ENCODE assay signal across 1 cellular context in the genomic region with DNA sequence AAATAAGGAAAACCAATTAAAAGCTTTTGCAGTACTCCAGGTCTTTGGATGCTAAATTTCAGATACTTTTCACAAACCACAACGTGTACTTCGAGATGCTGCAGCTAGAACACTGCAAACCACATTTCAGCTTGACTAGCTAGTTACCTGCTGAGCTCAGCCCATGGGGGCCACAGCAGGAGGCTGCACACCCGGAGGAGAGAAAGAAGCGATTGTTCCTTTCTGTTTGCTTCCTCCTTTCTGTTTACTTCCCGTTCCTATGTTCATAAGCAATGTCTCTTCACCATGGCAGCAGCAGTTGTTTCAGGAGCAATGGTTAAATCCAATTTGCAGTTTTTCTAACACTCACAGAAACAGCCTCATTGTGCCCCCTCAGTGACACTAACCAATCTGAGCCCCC.
A peak's percentile ranks its signal among the peaks of the same experiment; 100 is the strongest.
TF ChIP-seq lines count a peak whose summit lies in the region.

No MANE protein-coding gene starts in this region.

TF ChIP-seq in HepG2, 621 proteins besides CTCF, POLR2A, EP300 and RAD21 (continued from another document and continues in another):
- TF ChIP-seq, protein P1, sequence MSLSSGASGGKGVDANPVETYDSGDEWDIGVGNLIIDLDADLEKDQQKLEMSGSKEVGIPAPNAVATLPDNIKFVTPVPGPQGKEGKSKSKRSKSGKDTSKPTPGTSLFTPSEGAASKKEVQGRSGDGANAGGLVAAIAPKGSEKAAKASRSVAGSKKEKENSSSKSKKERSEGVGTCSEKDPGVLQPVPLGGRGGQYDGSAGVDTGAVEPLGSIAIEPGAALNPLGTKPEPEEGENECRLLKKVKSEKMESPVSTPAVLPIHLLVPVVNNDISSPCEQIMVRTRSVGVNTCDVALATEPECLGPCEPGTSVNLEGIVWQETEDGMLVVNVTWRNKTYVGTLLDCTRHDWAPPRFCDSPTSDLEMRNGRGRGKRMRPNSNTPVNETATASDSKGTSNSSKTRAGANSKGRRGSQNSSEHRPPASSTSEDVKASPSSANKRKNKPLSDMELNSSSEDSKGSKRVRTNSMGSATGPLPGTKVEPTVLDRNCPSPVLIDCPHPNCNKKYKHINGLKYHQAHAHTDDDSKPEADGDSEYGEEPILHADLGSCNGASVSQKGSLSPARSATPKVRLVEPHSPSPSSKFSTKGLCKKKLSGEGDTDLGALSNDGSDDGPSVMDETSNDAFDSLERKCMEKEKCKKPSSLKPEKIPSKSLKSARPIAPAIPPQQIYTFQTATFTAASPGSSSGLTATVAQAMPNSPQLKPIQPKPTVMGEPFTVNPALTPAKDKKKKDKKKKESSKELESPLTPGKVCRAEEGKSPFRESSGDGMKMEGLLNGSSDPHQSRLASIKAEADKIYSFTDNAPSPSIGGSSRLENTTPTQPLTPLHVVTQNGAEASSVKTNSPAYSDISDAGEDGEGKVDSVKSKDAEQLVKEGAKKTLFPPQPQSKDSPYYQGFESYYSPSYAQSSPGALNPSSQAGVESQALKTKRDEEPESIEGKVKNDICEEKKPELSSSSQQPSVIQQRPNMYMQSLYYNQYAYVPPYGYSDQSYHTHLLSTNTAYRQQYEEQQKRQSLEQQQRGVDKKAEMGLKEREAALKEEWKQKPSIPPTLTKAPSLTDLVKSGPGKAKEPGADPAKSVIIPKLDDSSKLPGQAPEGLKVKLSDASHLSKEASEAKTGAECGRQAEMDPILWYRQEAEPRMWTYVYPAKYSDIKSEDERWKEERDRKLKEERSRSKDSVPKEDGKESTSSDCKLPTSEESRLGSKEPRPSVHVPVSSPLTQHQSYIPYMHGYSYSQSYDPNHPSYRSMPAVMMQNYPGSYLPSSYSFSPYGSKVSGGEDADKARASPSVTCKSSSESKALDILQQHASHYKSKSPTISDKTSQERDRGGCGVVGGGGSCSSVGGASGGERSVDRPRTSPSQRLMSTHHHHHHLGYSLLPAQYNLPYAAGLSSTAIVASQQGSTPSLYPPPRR (CRISPR knock-in tag; IDR thresholded peaks at IDR 0.05; ENCODE audit: borderline replicate concordance), result peak; percentile 41; the same call in 1 of the 2 replicates
- TF ChIP-seq PAWR (CRISPR knock-in tag; IDR thresholded peaks at IDR 0.05; ENCODE audit: borderline replicate concordance) (no peak), ELF3 (CRISPR knock-in tag; IDR thresholded peaks at IDR 0.05) (peak; percentile 97), ARID2 (CRISPR knock-in tag; IDR thresholded peaks at IDR 0.05; ENCODE audit: borderline replicate concordance) (no peak), FUBP1 (CRISPR knock-in tag; IDR thresholded peaks at IDR 0.05; ENCODE audit: borderline replicate concordance) (no peak), TP53 (CRISPR knock-in tag; conservative IDR thresholded peaks at IDR 0.05) (no peak), GABPB1 (CRISPR knock-in tag; IDR thresholded peaks at IDR 0.05) (peak; percentile 34; the same call in 1 of the 2 replicates), ZBTB38 (CRISPR knock-in tag; IDR thresholded peaks at IDR 0.05) (no peak), ZBTB40 (IDR thresholded peaks at IDR 0.05) (no peak), ZBTB40 (CRISPR knock-in tag; IDR thresholded peaks at IDR 0.05) (no peak), ZNF451 (CRISPR knock-in tag; IDR thresholded peaks at IDR 0.05) (no peak), GLMP (CRISPR knock-in tag; IDR thresholded peaks at IDR 0.05; ENCODE audit: borderline replicate concordance) (no peak), YEATS2 (CRISPR knock-in tag; IDR thresholded peaks at IDR 0.05; ENCODE audit: borderline replicate concordance) (no peak; the same call in 1 of the 2 replicates), MAF1 (CRISPR knock-in tag; IDR thresholded peaks at IDR 0.05; ENCODE audit: borderline replicate concordance) (no peak), ZNF367 (CRISPR knock-in tag; IDR thresholded peaks at IDR 0.05; ENCODE audit: borderline replicate concordance) (no peak), SP5 (CRISPR knock-in tag; IDR thresholded peaks at IDR 0.05; ENCODE audit: borderline replicate concordance, low read depth) (no peak), ATRX (CRISPR knock-in tag; IDR thresholded peaks at IDR 0.05; ENCODE audit: borderline replicate concordance) (no peak), SMARCE1 (IDR thresholded peaks at IDR 0.05; ENCODE audit: borderline replicate concordance) (no peak), PRDM4 (CRISPR knock-in tag; IDR thresholded peaks at IDR 0.05; ENCODE audit: borderline replicate concordance) (no peak), GFI1 (CRISPR knock-in tag; IDR thresholded peaks at IDR 0.05; ENCODE audit: borderline replicate concordance) (no peak), ZFP41 (CRISPR knock-in tag; IDR thresholded peaks at IDR 0.05; ENCODE audit: borderline replicate concordance) (no peak), JUND (CRISPR knock-in tag; IDR thresholded peaks at IDR 0.05) (no peak), ZNF282 (IDR thresholded peaks at IDR 0.05; ENCODE audit: partially characterized antibody) (no peak)
- TF ChIP-seq, protein P2, sequence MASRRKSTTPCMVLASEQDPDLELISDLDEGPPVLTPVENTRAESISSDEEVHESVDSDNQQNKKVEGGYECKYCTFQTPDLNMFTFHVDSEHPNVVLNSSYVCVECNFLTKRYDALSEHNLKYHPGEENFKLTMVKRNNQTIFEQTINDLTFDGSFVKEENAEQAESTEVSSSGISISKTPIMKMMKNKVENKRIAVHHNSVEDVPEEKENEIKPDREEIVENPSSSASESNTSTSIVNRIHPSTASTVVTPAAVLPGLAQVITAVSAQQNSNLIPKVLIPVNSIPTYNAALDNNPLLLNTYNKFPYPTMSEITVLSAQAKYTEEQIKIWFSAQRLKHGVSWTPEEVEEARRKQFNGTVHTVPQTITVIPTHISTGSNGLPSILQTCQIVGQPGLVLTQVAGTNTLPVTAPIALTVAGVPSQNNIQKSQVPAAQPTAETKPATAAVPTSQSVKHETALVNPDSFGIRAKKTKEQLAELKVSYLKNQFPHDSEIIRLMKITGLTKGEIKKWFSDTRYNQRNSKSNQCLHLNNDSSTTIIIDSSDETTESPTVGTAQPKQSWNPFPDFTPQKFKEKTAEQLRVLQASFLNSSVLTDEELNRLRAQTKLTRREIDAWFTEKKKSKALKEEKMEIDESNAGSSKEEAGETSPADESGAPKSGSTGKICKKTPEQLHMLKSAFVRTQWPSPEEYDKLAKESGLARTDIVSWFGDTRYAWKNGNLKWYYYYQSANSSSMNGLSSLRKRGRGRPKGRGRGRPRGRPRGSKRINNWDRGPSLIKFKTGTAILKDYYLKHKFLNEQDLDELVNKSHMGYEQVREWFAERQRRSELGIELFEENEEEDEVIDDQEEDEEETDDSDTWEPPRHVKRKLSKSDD (CRISPR knock-in tag; IDR thresholded peaks at IDR 0.05; ENCODE audit: low read depth), result no peak
